1 cellular context compared by ENCODE assay signal in genomic region chr3:14619605-14620004, GRCh38.
TF ChIP-seq lines count a peak whose summit lies in the region.

No MANE protein-coding gene starts in this region.

TF ChIP-seq in H1, 55 proteins besides CTCF, POLR2A, EP300 and RAD21 (continued from another document):
- no peak for TF ChIP-seq ATF2 (IDR thresholded peaks at IDR 0.05; ENCODE audit: low read length)
- no peak for TF ChIP-seq CHD7 (IDR thresholded peaks at IDR 0.05; ENCODE audit: insufficient replicate concordance, low read length)
- TF ChIP-seq CREB1 (IDR thresholded peaks at IDR 0.05), result no peak
- TF ChIP-seq EZH2 (IDR thresholded peaks at IDR 0.05; ENCODE audit: low read depth, low read length, severe bottlenecking), result no peak
- no peak for TF ChIP-seq NRF1 (IDR thresholded peaks at IDR 0.05; ENCODE audit: low read depth, low read length)
- no peak for TF ChIP-seq HDAC6 (IDR thresholded peaks at IDR 0.05; ENCODE audit: low read depth, low read length)
- TF ChIP-seq CHD2 (IDR thresholded peaks at IDR 0.05; ENCODE audit: low read length), result no peak
- TF ChIP-seq SAP30 (IDR thresholded peaks at IDR 0.05; ENCODE audit: insufficient read depth, insufficient replicate concordance, low read length), result no peak
- no peak for TF ChIP-seq BACH1 (IDR thresholded peaks at IDR 0.05; ENCODE audit: low read length)
- no peak for TF ChIP-seq KDM1A (IDR thresholded peaks at IDR 0.05; ENCODE audit: borderline replicate concordance, low read length)
